In genomic region chr5:59800375-59800893, GRCh38 we compare ENCODE assay signal across 13 cellular contexts.
A peak's percentile ranks its signal among the peaks of the same experiment; 100 is the strongest.
DNase-seq lines count a peak whose midpoint lies in the region; ATAC-seq and TF ChIP-seq lines count a peak whose summit lies in the region.
"Had no signal": no experiment of that assay in that cellular context is flagged by ENCODE, and none has a peak within 500 bp of the region (broad histone marks: within the 10 kb centered on the region; RNA-seq: fewer than 3 reads in every experiment).

No MANE protein-coding gene starts in this region.

- peak; percentile 5 for ATAC-seq in GM19324 (IDR thresholded peaks at IDR 0.05; ENCODE audit: low FRiP score, unreplicated experiment)
- peak; percentile 10 for ATAC-seq in HG02759 (IDR thresholded peaks at IDR 0.05; ENCODE audit: unreplicated experiment)
- peak; percentile 35; the same call in 1 of the 2 replicates for ATAC-seq in Panc1
- ATAC-seq in left ventricle myocardium superior = no peak

- H3K27ac Mint-ChIP-seq in mesothelial cell of epicardium = no peak overlapping the region
- H3K27ac Mint-ChIP-seq: activated CD4-positive, alpha-beta memory T cell treated with anti-CD3 and anti-CD28 coated beads for 36 hours; memory B cell had no signal

- no peaks in the 10 kb centered on the region for H3K9me3 ChIP-seq in Panc1 (ENCODE audit: control insufficient read depth, insufficient read depth, low read depth, low read length)
- H3K9me3 ChIP-seq: upper lobe of right lung had no signal

- H3K4me1 ChIP-seq in Panc1 (ENCODE audit: control insufficient read depth, insufficient read depth, low read length) = no peaks in the 10 kb centered on the region
- H3K4me1 ChIP-seq: parathyroid adenoma had no signal

- no peaks in the 10 kb centered on the region for H3K9me3 Mint-ChIP-seq in mesothelial cell of epicardium
- H3K9me3 Mint-ChIP-seq: activated CD4-positive, alpha-beta memory T cell treated with anti-CD3 and anti-CD28 coated beads for 36 hours; memory B cell had no signal

- POLR2A ChIA-PET in Panc1 (lab: Charles Lee) = no interaction called here

- peak; percentile 45; the same call in 1 of the 2 replicates for TF ChIP-seq CTCF in Panc1 (IDR thresholded peaks at IDR 0.05)
- TF ChIP-seq CTCF in mesothelial cell of epicardium (IDR thresholded peaks at IDR 0.05; ENCODE audit: unreplicated experiment) = peak; percentile 15

- H3K36me3 ChIP-seq in Panc1 (ENCODE audit: control insufficient read depth, insufficient read depth, low read length) = no peaks in the 10 kb centered on the region
- H3K36me3 ChIP-seq: upper lobe of right lung had no signal

- in situ Hi-C loops in Panc1 (cut with HindIII; ENCODE audit: low pct_unique_long_range_greater_than_20kb, low sequenced_read_pairs) = no loop called here

- DNase-seq in Panc1 (ENCODE audit: low read depth, low spot score) = no peak
- no peak for DNase-seq in mesothelial cell of epicardium (ENCODE audit: low spot score in 2 of 2, unreplicated experiment in 2 of 2)
- no peak for DNase-seq in activated CD4-positive, alpha-beta T cell treated with anti-CD3 and anti-CD28 coated beads, Interleukin-2, amount 50 U/mL, for 1 hour
- DNase-seq in NCI-H128 (lab: John Stamatoyannopoulos, UW; ENCODE audit: unreplicated experiment) = no peak
- DNase-seq in left ventricle myocardium superior = no peak
- DNase-seq in substantia nigra (lab: John Stamatoyannopoulos, UW) = no peak
- DNase-seq: activated CD4-positive, alpha-beta memory T cell treated with anti-CD3 and anti-CD28 coated beads for 36 hours; stimulated activated CD4-positive, alpha-beta T cell treated with anti-CD3 and anti-CD28 coated beads, Interleukin-15, amount 100 ng/mL, for 24 hours; upper lobe of right lung had no signal

- no TSS peak for BruUV-seq in Panc1 (replicated peaks; lab: Mats Ljungman, UMichigan)

- CTCF ChIA-PET in Panc1 (lab: Charles Lee) = interaction anchor here (0.7 to 0.9 kb wide), 2 partner anchors 105 to 420 kb away, joined by 4 to 9 read pairs; no protein-coding TSS in a partner anchor

- peaks cover 24% of the 10 kb centered on the region for H3K4me1 Mint-ChIP-seq in mesothelial cell of epicardium

- no peak overlapping the region for H3K27ac ChIP-seq in Panc1 (ENCODE audit: low read length)
- no peak overlapping the region for H3K27ac ChIP-seq in substantia nigra (ENCODE audit: low read depth, low read length, poor library complexity, severe bottlenecking)
- H3K27ac ChIP-seq: parathyroid adenoma had no signal

- H3K4me3 Mint-ChIP-seq in mesothelial cell of epicardium = no peak overlapping the region
- H3K4me3 Mint-ChIP-seq: activated CD4-positive, alpha-beta memory T cell treated with anti-CD3 and anti-CD28 coated beads for 36 hours; memory B cell had no signal

- intact Hi-C loops in Panc1 (cut with micrococcal nuclease; ENCODE audit: unreplicated experiment) = loop anchor here (1.0 to 2.0 kb wide), 2 partner anchors 410 to 612 kb away; no protein-coding TSS in a partner anchor
- intact Hi-C loops in left ventricle myocardium superior (cut with micrococcal nuclease) = loop anchor here (5.0 to 10.0 kb wide), 2 partner anchors 126 to 408 kb away; no protein-coding TSS in a partner anchor

- no peaks in the 10 kb centered on the region for H3K36me3 Mint-ChIP-seq in mesothelial cell of epicardium
- H3K36me3 Mint-ChIP-seq: activated CD4-positive, alpha-beta memory T cell treated with anti-CD3 and anti-CD28 coated beads for 36 hours; memory B cell had no signal

- no peak overlapping the region for H3K4me3 ChIP-seq in Panc1 (ENCODE audit: low read depth in 2 of 2, low read length in 2 of 2)
- H3K4me3 ChIP-seq: upper lobe of right lung had no signal

- H3K27me3 ChIP-seq in Panc1 (ENCODE audit: control insufficient read depth, insufficient read depth, low read length) = no peaks in the 10 kb centered on the region
- H3K27me3 ChIP-seq: upper lobe of right lung had no signal

- no peaks in the 10 kb centered on the region for H3K27me3 Mint-ChIP-seq in mesothelial cell of epicardium (ENCODE audit: low read depth)
- H3K27me3 Mint-ChIP-seq: memory B cell had no signal
